Comparison of ENCODE assay signal across 1 cellular context in the genomic region with DNA sequence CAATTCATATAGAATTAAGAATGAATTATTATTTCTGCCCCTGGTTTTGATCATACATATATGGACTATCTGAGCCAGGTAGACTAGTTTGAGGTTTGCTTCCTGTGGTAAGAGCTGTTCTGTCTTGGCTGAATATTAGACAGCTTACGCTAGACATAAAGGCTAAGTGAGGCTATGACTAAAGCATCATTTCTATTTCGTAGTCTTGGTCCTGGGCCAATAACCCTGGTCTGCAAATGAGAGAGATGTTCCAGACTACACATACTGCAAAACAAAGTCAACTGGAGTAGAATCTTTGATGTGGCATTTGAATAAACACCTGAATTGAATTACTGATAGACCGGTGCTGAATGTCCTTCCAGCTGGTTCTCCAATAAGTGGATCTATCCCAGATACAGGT.
TF ChIP-seq lines count a peak whose summit lies in the region.

No MANE protein-coding gene starts in this region.

TF ChIP-seq in IMR-90, 13 proteins besides CTCF, POLR2A, EP300 and RAD21 (continued from another document):
- TF ChIP-seq, protein P1, sequence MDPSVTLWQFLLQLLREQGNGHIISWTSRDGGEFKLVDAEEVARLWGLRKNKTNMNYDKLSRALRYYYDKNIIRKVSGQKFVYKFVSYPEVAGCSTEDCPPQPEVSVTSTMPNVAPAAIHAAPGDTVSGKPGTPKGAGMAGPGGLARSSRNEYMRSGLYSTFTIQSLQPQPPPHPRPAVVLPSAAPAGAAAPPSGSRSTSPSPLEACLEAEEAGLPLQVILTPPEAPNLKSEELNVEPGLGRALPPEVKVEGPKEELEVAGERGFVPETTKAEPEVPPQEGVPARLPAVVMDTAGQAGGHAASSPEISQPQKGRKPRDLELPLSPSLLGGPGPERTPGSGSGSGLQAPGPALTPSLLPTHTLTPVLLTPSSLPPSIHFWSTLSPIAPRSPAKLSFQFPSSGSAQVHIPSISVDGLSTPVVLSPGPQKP (IDR thresholded peaks at IDR 0.05; ENCODE audit: borderline replicate concordance, low read depth, low read length) = no peak
- TF ChIP-seq, protein P2, sequence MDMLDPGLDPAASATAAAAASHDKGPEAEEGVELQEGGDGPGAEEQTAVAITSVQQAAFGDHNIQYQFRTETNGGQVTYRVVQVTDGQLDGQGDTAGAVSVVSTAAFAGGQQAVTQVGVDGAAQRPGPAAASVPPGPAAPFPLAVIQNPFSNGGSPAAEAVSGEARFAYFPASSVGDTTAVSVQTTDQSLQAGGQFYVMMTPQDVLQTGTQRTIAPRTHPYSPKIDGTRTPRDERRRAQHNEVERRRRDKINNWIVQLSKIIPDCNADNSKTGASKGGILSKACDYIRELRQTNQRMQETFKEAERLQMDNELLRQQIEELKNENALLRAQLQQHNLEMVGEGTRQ (IDR thresholded peaks at IDR 0.05; ENCODE audit: low read depth, low read length) = no peak
- no peak for TF ChIP-seq MAFK (IDR thresholded peaks at IDR 0.05; ENCODE audit: low read depth, low read length)
